13 cellular contexts compared by ENCODE assay signal in genomic region chr3:15317164-15317477, GRCh38. TPM values are rescaled to one million over a fixed set of nuclear protein-coding genes. Genes with fewer than 3 reads are reported as not detected.
DNase-seq lines count a peak whose midpoint lies in the region; ATAC-seq and TF ChIP-seq lines count a peak whose summit lies in the region.
"Had no signal": no experiment of that assay in that cellular context is flagged by ENCODE, and none has a peak within 500 bp of the region (broad histone marks: within the 10 kb centered on the region; RNA-seq: fewer than 3 reads in every experiment).

No MANE protein-coding gene starts in this region.

- H3K9me3 ChIP-seq in left ventricle myocardium inferior (replicated peaks) (no peaks in the 10 kb centered on the region), gastrocnemius medialis (no peaks in the 10 kb centered on the region)
- H3K9me3 ChIP-seq: stomach had no signal

- H4K20me1 ChIP-seq in GM23338 (replicated peaks; ENCODE audit: insufficient read depth): no peaks in the 10 kb centered on the region; the same call in 1 of the 2 replicates

- peaks cover 86% of the 10 kb centered on the region for H3K4me1 Mint-ChIP-seq in activated T-helper 1 cell treated with anti-CD3 and anti-CD28 coated beads, Interleukin-12 subunit alpha, Interleukin-12 subunit beta, Interleukin-2, Interleukin-4 antibody, amounts not matched to agents 30 ng/mL and 10 ng/mL and 1 ng/mL, durations not matched to agents 14 hours and 24 hours and 36 hours (ENCODE audit: low read depth)
- H3K4me1 Mint-ChIP-seq in GM23338: peaks cover 12% of the 10 kb centered on the region

- DNase-seq in Daoy (ENCODE audit: low read depth): peak; percentile 25
- DNase-seq in activated T-helper 1 cell treated with anti-CD3 and anti-CD28 coated beads, Interleukin-12 subunit alpha, Interleukin-12 subunit beta, Interleukin-2, Interleukin-4 antibody, amounts not matched to agents 30 ng/mL and 10 ng/mL and 1 ng/mL, durations not matched to agents 14 hours and 24 hours and 36 hours (ENCODE audit: low spot score): no peak
- no peak for DNase-seq in left ventricle myocardium inferior
- DNase-seq in gastrocnemius medialis: no peak
- no peak for DNase-seq in GM23338 (ENCODE audit: low spot score)
- DNase-seq: activated CD4-positive, CD25-positive, alpha-beta regulatory T cell treated with anti-CD3 and anti-CD28 coated beads, Interleukin-2, amount 50 U/mL, for 72 hours; erythroblast; stomach had no signal

- H3K27me3 Mint-ChIP-seq in activated T-helper 1 cell treated with anti-CD3 and anti-CD28 coated beads, Interleukin-12 subunit alpha, Interleukin-12 subunit beta, Interleukin-2, Interleukin-4 antibody, amounts not matched to agents 30 ng/mL and 10 ng/mL and 1 ng/mL, durations not matched to agents 14 hours and 24 hours and 36 hours (ENCODE audit: insufficient read depth): no peaks in the 10 kb centered on the region
- peaks cover 1% of the 10 kb centered on the region for H3K27me3 Mint-ChIP-seq in GM23338 (ENCODE audit: insufficient read depth, low read depth, poor library complexity)

- peaks cover 6% of the 10 kb centered on the region for H3K79me2 ChIP-seq in GM23338 (replicated peaks; ENCODE audit: insufficient read depth)

- H3K27ac ChIP-seq in left ventricle myocardium inferior (replicated peaks) (peak overlapping the region; percentile 74), gastrocnemius medialis (peak overlapping the region; percentile 88 to 93 (median 91)), GM23338 (ENCODE audit: low read depth) (no peak overlapping the region)

- H3K27me3 ChIP-seq in left ventricle myocardium inferior (ENCODE audit: low read depth): no peaks in the 10 kb centered on the region
- H3K27me3 ChIP-seq in gastrocnemius medialis: no peaks in the 10 kb centered on the region
- H3K27me3 ChIP-seq in GM23338 (ENCODE audit: insufficient read depth): no peaks in the 10 kb centered on the region
- H3K27me3 ChIP-seq: stomach had no signal

- in situ Hi-C loops in gastrocnemius medialis (cut with MboI; ENCODE audit: low sequenced_read_pairs in 4 of 4): no loop called here

- no peaks in the 10 kb centered on the region for H3K9me3 Mint-ChIP-seq in activated T-helper 1 cell treated with anti-CD3 and anti-CD28 coated beads, Interleukin-12 subunit alpha, Interleukin-12 subunit beta, Interleukin-2, Interleukin-4 antibody, amounts not matched to agents 30 ng/mL and 10 ng/mL and 1 ng/mL, durations not matched to agents 14 hours and 24 hours and 36 hours
- H3K9me3 Mint-ChIP-seq in GM23338: no peaks in the 10 kb centered on the region
- H3K9me3 Mint-ChIP-seq: activated naive CD4-positive, alpha-beta T cell treated with anti-CD3 and anti-CD28 coated beads, Interleukin-2, amount 50 U/mL, for 72 hours had no signal

- H3K4me1 ChIP-seq in left ventricle myocardium inferior: peaks cover 75% of the 10 kb centered on the region
- H3K4me1 ChIP-seq in gastrocnemius medialis: peaks cover 83 to 92% of the 10 kb centered on the region in 2 donors
- no peaks in the 10 kb centered on the region; the same call in none of the 2 replicates for H3K4me1 ChIP-seq in GM23338 (ENCODE audit: insufficient read depth)

- peak overlapping the region; percentile 61 for H3K4me3 Mint-ChIP-seq in activated T-helper 1 cell treated with anti-CD3 and anti-CD28 coated beads, Interleukin-12 subunit alpha, Interleukin-12 subunit beta, Interleukin-2, Interleukin-4 antibody, amounts not matched to agents 30 ng/mL and 10 ng/mL and 1 ng/mL, durations not matched to agents 14 hours and 24 hours and 36 hours
- no peak overlapping the region for H3K4me3 Mint-ChIP-seq in GM23338

- no peaks in the 10 kb centered on the region for H3K9me2 ChIP-seq in GM23338 (ENCODE audit: insufficient read depth)

- no peak overlapping the region for H3K4me2 ChIP-seq in GM23338

- ATAC-seq in gastrocnemius medialis (peak in 1 of 2 donors; percentile 25), GM23338 (no peak), GM18519 (IDR thresholded peaks at IDR 0.05; ENCODE audit: low FRiP score, unreplicated experiment) (no peak), GM21367 (IDR thresholded peaks at IDR 0.05; ENCODE audit: unreplicated experiment) (no peak), GM21786 (IDR thresholded peaks at IDR 0.05; ENCODE audit: unreplicated experiment) (no peak)

- no peak overlapping the region for H2AFZ ChIP-seq in GM23338

- intact Hi-C loops in activated T-helper 1 cell treated with anti-CD3 and anti-CD28 coated beads, Interleukin-12 subunit alpha, Interleukin-12 subunit beta, Interleukin-2, Interleukin-4 antibody, amounts not matched to agents 30 ng/mL and 10 ng/mL and 1 ng/mL, durations not matched to agents 14 hours and 24 hours and 36 hours (cut with micrococcal nuclease): no loop called here
- intact Hi-C loops in left ventricle myocardium inferior (cut with micrococcal nuclease) (no loop called here), gastrocnemius medialis (cut with DNase I; ENCODE audit: low total_unique reads) (no loop called here)

- TF ChIP-seq CTCF in left ventricle myocardium inferior (IDR thresholded peaks at IDR 0.05; ENCODE audit: borderline replicate concordance) (no peak), gastrocnemius medialis (IDR thresholded peaks at IDR 0.05 in 4 of 5, conservative IDR thresholded peaks at IDR 0.05 in 1 of 5) (no peak), GM23338 (conservative IDR thresholded peaks at IDR 0.05; ENCODE audit: low read depth in 2 of 2) (no peak)

- TF ChIP-seq POLR2A in gastrocnemius medialis (IDR thresholded peaks at IDR 0.05): no peak

- H3K36me3 ChIP-seq in left ventricle myocardium inferior: no peaks in the 10 kb centered on the region
- no peaks in the 10 kb centered on the region for H3K36me3 ChIP-seq in gastrocnemius medialis
- H3K36me3 ChIP-seq in GM23338 (ENCODE audit: insufficient read depth): no peaks in the 10 kb centered on the region
- H3K36me3 ChIP-seq: stomach had no signal

- no peak overlapping the region for H3K4me3 ChIP-seq in left ventricle myocardium inferior
- H3K4me3 ChIP-seq in gastrocnemius medialis: no peak overlapping the region
- no peak overlapping the region for H3K4me3 ChIP-seq in GM23338
- H3K4me3 ChIP-seq: lung, stomach had no signal

- H3F3A ChIP-seq in GM23338 (replicated peaks; ENCODE audit: low read depth): no peaks in the 10 kb centered on the region

- H3K36me3 Mint-ChIP-seq in activated T-helper 1 cell treated with anti-CD3 and anti-CD28 coated beads, Interleukin-12 subunit alpha, Interleukin-12 subunit beta, Interleukin-2, Interleukin-4 antibody, amounts not matched to agents 30 ng/mL and 10 ng/mL and 1 ng/mL, durations not matched to agents 14 hours and 24 hours and 36 hours (ENCODE audit: low read depth): peaks cover 33% of the 10 kb centered on the region
- no peaks in the 10 kb centered on the region for H3K36me3 Mint-ChIP-seq in GM23338 (ENCODE audit: low read depth)
- H3K36me3 Mint-ChIP-seq: activated naive CD4-positive, alpha-beta T cell treated with anti-CD3 and anti-CD28 coated beads, Interleukin-2, amount 50 U/mL, for 72 hours had no signal

- H3K27ac Mint-ChIP-seq in activated T-helper 1 cell treated with anti-CD3 and anti-CD28 coated beads, Interleukin-12 subunit alpha, Interleukin-12 subunit beta, Interleukin-2, Interleukin-4 antibody, amounts not matched to agents 30 ng/mL and 10 ng/mL and 1 ng/mL, durations not matched to agents 14 hours and 24 hours and 36 hours: peak overlapping the region; percentile 77
- no peak overlapping the region for H3K27ac Mint-ChIP-seq in GM23338
- H3K27ac Mint-ChIP-seq: activated naive CD4-positive, alpha-beta T cell treated with anti-CD3 and anti-CD28 coated beads, Interleukin-2, amount 50 U/mL, for 72 hours had no signal

TF ChIP-seq in GM23338, 12 proteins besides CTCF, POLR2A, EP300 and RAD21 (continues in another document):
- TF ChIP-seq ZNF331 (CRISPR knock-in tag; IDR thresholded peaks at IDR 0.05; ENCODE audit: low read depth) (no peak), CREB1 (CRISPR knock-in tag; IDR thresholded peaks at IDR 0.05; ENCODE audit: low read depth) (no peak), EZH2phosphoT487 (IDR thresholded peaks at IDR 0.05; ENCODE audit: unreplicated experiment) (no peak), EZH2 (IDR thresholded peaks at IDR 0.05; ENCODE audit: low read depth, unreplicated experiment) (no peak), ETS1 (IDR thresholded peaks at IDR 0.05) (no peak)

RNA-seq across cellular contexts. Expression of gene SH3BP5, which starts 15.3 kb away (rescaled TPM):
- total RNA-seq in Daoy (2014; rRNA removed; shearing (Covaris generic)): 20.3 and 21.0 TPM in 2 replicates
- total RNA-seq in activated T-helper 1 cell treated with anti-CD3 and anti-CD28 coated beads, Interleukin-12 subunit alpha, Interleukin-12 subunit beta, Interleukin-2, Interleukin-4 antibody, amounts not matched to agents 30 ng/mL and 10 ng/mL and 1 ng/mL, durations not matched to agents 14 hours and 24 hours and 36 hours: 28.0 and 30.3 TPM in 2 replicates
- total RNA-seq in left ventricle myocardium inferior (8.8 TPM), gastrocnemius medialis (100 to 1,000 TPM in 2 of 4 donors, 10 to 100 TPM in 2; 31.5 to 111 (median 75.5) TPM)
- 8.3 and 9.1 TPM in 2 replicates for total RNA-seq in GM23338 (2014; rRNA removed; shearing (Covaris generic))
- polyA plus RNA-seq in GM23338 (2016; fragmentation: Nextera tagmentation; extraction: Ambion mirVana): 5.8 and 5.9 TPM in 2 replicates
